6 cellular contexts compared by ENCODE assay signal in genomic region chr22:44515779-44516178, GRCh38.
"Had no signal": no experiment of that assay in that cellular context is flagged by ENCODE, and none has a peak within 500 bp of the region (broad histone marks: within the 10 kb centered on the region; RNA-seq: fewer than 3 reads in every experiment).

No MANE protein-coding gene starts in this region.

- H3K4me3 ChIP-seq: K562 had no signal

- H3K27ac ChIP-seq: HL-60, KMS-11 had no signal

- DNase-seq: IMR-90, KBM-7, KG1 had no signal
